16 cellular contexts compared by ENCODE assay signal in the genomic region with DNA sequence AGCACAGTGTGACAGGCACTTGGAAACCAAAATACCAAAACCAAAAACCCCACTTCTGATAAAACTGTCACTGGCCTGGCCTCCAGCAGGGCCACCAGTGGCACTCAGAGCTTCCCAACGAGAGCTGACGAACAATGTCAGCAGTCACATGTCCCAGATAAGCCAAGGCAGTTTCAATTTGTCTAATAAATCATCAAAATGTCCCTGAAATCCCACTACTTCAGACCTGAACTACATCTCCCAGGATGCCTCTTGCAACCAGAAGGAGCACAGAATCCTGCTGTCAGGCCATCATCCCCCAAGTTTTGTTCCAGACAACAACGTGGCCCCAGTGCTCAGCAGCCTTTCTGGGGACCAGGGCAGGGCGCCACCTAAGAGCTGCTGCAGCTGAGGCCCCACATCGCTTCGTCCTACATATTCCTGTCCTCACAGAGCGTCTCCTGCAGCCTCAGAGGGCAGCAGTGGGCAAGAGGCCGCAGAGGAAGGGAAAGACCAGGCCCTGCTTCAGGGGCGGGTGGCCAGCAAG. TPM values are rescaled to one million over a fixed set of nuclear protein-coding genes. Genes with fewer than 3 reads are reported as not detected.
DNase-seq lines count a peak whose midpoint lies in the region; ATAC-seq, FAIRE-seq and TF ChIP-seq lines count a peak whose summit lies in the region.
"Had no signal": no experiment of that assay in that cellular context is flagged by ENCODE, and none has a peak within 500 bp of the region (broad histone marks: within the 10 kb centered on the region; RNA-seq: fewer than 3 reads in every experiment).

No MANE protein-coding gene starts in this region.

- CTCF ChIA-PET in HEK293 (lab: Yijun Ruan, JAX): interaction anchor here (0.6 to 4.1 kb wide), 10 partner anchors 8 to 189 kb away, joined by 3 to 21 read pairs (median 4); partner anchors contain the start of gene C11orf86
- CTCF ChIA-PET in GM12878 (lab: Yijun Ruan, JAX): interaction anchor here (0.7 to 2.7 kb wide), 7 partner anchors 40 to 304 kb away, joined by 3 to 11 read pairs (median 4); partner anchors contain the start of gene RCE1

- peak overlapping the region in 2 of 11 experiments; percentile 31 to 40; a peak in 3 of 22 replicates for H3K27ac ChIP-seq in BLaER1 treated with 17β-estradiol and CSF1 and Interleukin-3, amounts not matched to agents 10 nM and 100 nM
- H3K27ac ChIP-seq in HEK293 (ENCODE audit: extremely low read depth, low read depth, low read length) (no peak overlapping the region), GM12878 (ENCODE audit: control insufficient read depth, insufficient read depth) (no peak overlapping the region)

- no peak overlapping the region for H3K4me3 ChIP-seq in BLaER1 treated with 17β-estradiol and CSF1 and Interleukin-3, amounts not matched to agents 10 nM and 100 nM
- no peak overlapping the region for H3K4me3 ChIP-seq in HEK293 (ENCODE audit: low read depth, low read length)
- no peak overlapping the region for H3K4me3 ChIP-seq in GM12878

- H4K20me1 ChIP-seq in BLaER1 treated with 17β-estradiol and CSF1 and Interleukin-3, amounts not matched to agents 10 nM and 100 nM: peaks cover 0 to 68% (median 18%) of the 10 kb centered on the region in 11 experiments; a peak in 14 of 22 replicates
- H4K20me1 ChIP-seq in GM12878 (ENCODE audit: control insufficient read depth, insufficient read depth): no peaks in the 10 kb centered on the region

- peaks cover 4% of the 10 kb centered on the region for H3K36me3 Mint-ChIP-seq in nephron progenitor cell (ENCODE audit: low read depth)

- TF ChIP-seq CTCF in HEK293 (tag by site-specific recombination; IDR thresholded peaks at IDR 0.05) (no peak), GM12878 (IDR thresholded peaks at IDR 0.05 in 2 of 3, conservative IDR thresholded peaks at IDR 0.05 in 1 of 3; ENCODE audit: control insufficient read depth in 2 of 3, extremely low read depth in 1 of 3, insufficient read depth in 1 of 3, low read depth in 3 of 3, low read length in 3 of 3) (no peak), nephron progenitor cell (IDR thresholded peaks at IDR 0.05) (no peak)

- H3K9ac ChIP-seq in BLaER1 treated with 17β-estradiol and CSF1 and Interleukin-3, amounts not matched to agents 10 nM and 100 nM: peak overlapping the region in 5 of 11 experiments; percentile 7 to 46 (median 34); a peak in 3 of 22 replicates
- no peak overlapping the region for H3K9ac ChIP-seq in GM12878 (ENCODE audit: control insufficient read depth, insufficient read depth, low read length)

- no peak for TF ChIP-seq POLR2A in GM12878 (IDR thresholded peaks at IDR 0.05; ENCODE audit: low read depth, low read length)

- no TSS peak for BruUV-seq in GM12878 (replicated peaks; lab: Mats Ljungman, UMichigan)

- H3K9me3 Mint-ChIP-seq in nephron progenitor cell: no peaks in the 10 kb centered on the region
- H3K9me3 Mint-ChIP-seq: activated T-cell treated with anti-CD3 and anti-CD28 coated beads, Interleukin-2, amount 50 U/mL, for 4 hours had no signal

- H3K4me2 ChIP-seq in BLaER1 treated with 17β-estradiol and CSF1 and Interleukin-3, amounts not matched to agents 10 nM and 100 nM: peak overlapping the region in 9 of 11 experiments; percentile 14 to 90 (median 80); a peak in 10 of 22 replicates
- H3K4me2 ChIP-seq in GM12878 (ENCODE audit: control insufficient read depth, insufficient read depth): no peak overlapping the region

- peak overlapping the region; percentile 36 for H3K27ac Mint-ChIP-seq in nephron progenitor cell
- H3K27ac Mint-ChIP-seq: T-helper 17 cell had no signal

- RAD21 ChIA-PET in GM12878 (lab: Charles Lee; ENCODE audit: unreplicated experiment): interaction anchor here (1.2 to 2.7 kb wide), 3 partner anchors 48 to 187 kb away, joined by 5 to 7 read pairs (median 6); no protein-coding TSS in a partner anchor

- no peak for TF ChIP-seq EP300 in GM12878 (IDR thresholded peaks at IDR 0.05; ENCODE audit: borderline replicate concordance in 1 of 2, control insufficient read depth in 1 of 2, low read depth in 2 of 2, low read length in 2 of 2)

- SMC1A ChIA-PET in GM12878 (lab: Charles Lee; ENCODE audit: uncharacterized antibody, unreplicated experiment): interaction anchor here (1.7 kb wide), 1 partner anchor 40 kb away, joined by 5 read pairs; no protein-coding TSS in a partner anchor

- H3K36me3 ChIP-seq in BLaER1 treated with 17β-estradiol and CSF1 and Interleukin-3, amounts not matched to agents 10 nM and 100 nM: no peaks in the 10 kb centered on the region
- H3K36me3 ChIP-seq in HEK293 (ENCODE audit: control insufficient read depth in 2 of 2, insufficient read depth in 1 of 2, low read length in 2 of 2) (no peaks in the 10 kb centered on the region), GM12878 (ENCODE audit: control insufficient read depth in 2 of 2, insufficient read depth in 2 of 2, low read length in 1 of 2) (no peaks in the 10 kb centered on the region)

- H3K27me3 Mint-ChIP-seq in nephron progenitor cell (ENCODE audit: low read depth, poor library complexity): peaks cover 8% of the 10 kb centered on the region

- H3K79me2 ChIP-seq in GM12878 (ENCODE audit: control insufficient read depth, insufficient read depth, low read length): no peaks in the 10 kb centered on the region

- intact Hi-C loops in GM12878 (cut with micrococcal nuclease; ENCODE audit: unreplicated experiment): loop anchor here (2.0 kb wide), 1 partner anchor 47 kb away; no protein-coding TSS in a partner anchor

- POLR2A ChIA-PET in HEK293 (lab: Yijun Ruan, JAX): interaction anchor here (1.0 to 2.1 kb wide), 4 partner anchors 26 to 204 kb away, joined by 3 to 6 read pairs (median 4); partner anchors contain the start of genes RBM4B and RCE1
- POLR2A ChIA-PET in GM12878 (lab: Charles Lee): no interaction called here

- no peak for DNase-seq in GM12878 (ENCODE audit: low read depth, low spot score)
- no peak for DNase-seq in nephron progenitor cell
- no peak for DNase-seq in occipital lobe (lab: John Stamatoyannopoulos, UW)
- DNase-seq in activated CD4-positive, alpha-beta T cell treated with anti-CD3 and anti-CD28 coated beads, Interleukin-2, amount 50 U/mL, for 48 hours: no peak
- DNase-seq in activated T-cell treated with anti-CD3 and anti-CD28 coated beads, Interleukin-2, amount 50 U/mL, for 1 hour: no peak
- no peak for DNase-seq in T-helper 2 cell
- DNase-seq: activated CD4-positive, alpha-beta T cell treated with anti-CD3 and anti-CD28 coated beads for 4 hours; activated T-cell treated with anti-CD3 and anti-CD28 coated beads, Interleukin-2, amount 50 U/mL, for 4 hours; amniotic stem cell; foreskin fibroblast; GDM1; RPMI8226; stimulated activated CD4-positive, alpha-beta T cell treated with anti-CD3 and anti-CD28 coated beads, Interleukin-1b, Interleukin-23, amount 100 ng/mL, for 48 hours; T-helper 17 cell had no signal

- H3K27me3 ChIP-seq in BLaER1 treated with 17β-estradiol and CSF1 and Interleukin-3, amounts not matched to agents 10 nM and 100 nM: no peaks in the 10 kb centered on the region
- peaks cover 0 to 3% of the 10 kb centered on the region in 2 experiments; a peak in 2 of 4 replicates for H3K27me3 ChIP-seq in GM12878 (replicated peaks in 1 of 2; ENCODE audit: control insufficient read depth in 2 of 2, insufficient read depth in 2 of 2, low read length in 1 of 2)

- H3K9me3 ChIP-seq in BLaER1 treated with 17β-estradiol and CSF1 and Interleukin-3, amounts not matched to agents 10 nM and 100 nM (replicated peaks in 1 of 11): no peaks in the 10 kb centered on the region
- H3K9me3 ChIP-seq in HEK293 (ENCODE audit: control insufficient read depth, insufficient read depth, low read depth, low read length) (no peaks in the 10 kb centered on the region), GM12878 (replicated peaks; ENCODE audit: control insufficient read depth, insufficient read depth, low read length) (no peaks in the 10 kb centered on the region)

- no peak for TF ChIP-seq RAD21 in GM12878 (IDR thresholded peaks at IDR 0.05; ENCODE audit: insufficient read depth, low read depth, low read length)

- no peak for FAIRE-seq in GM12878 (lab: Jason Lieb, UNC)

- in situ Hi-C loops in GM12878 (cut with MboI): loop anchor here (5.0 kb wide), 1 partner anchor 190 kb away; no protein-coding TSS in a partner anchor

- no peak overlapping the region for H2AFZ ChIP-seq in GM12878 (ENCODE audit: control insufficient read depth, low read depth, low read length)

- ATAC-seq in GM12878: no peak
- ATAC-seq: activated T-cell treated with anti-CD3 and anti-CD28 coated beads, Interleukin-2, amount 50 U/mL, for 4 hours; T-helper 17 cell had no signal

- H3K4me3 Mint-ChIP-seq in nephron progenitor cell: peak overlapping the region; percentile 14
- H3K4me3 Mint-ChIP-seq: activated T-cell treated with anti-CD3 and anti-CD28 coated beads, Interleukin-2, amount 50 U/mL, for 4 hours; T-helper 17 cell had no signal

- H3K4me1 ChIP-seq in BLaER1 treated with 17β-estradiol and CSF1 and Interleukin-3, amounts not matched to agents 10 nM and 100 nM: peaks cover 32 to 61% (median 46%) of the 10 kb centered on the region in 10 experiments
- H3K4me1 ChIP-seq in HEK293 (ENCODE audit: control insufficient read depth, insufficient read depth, low read length) (no peaks in the 10 kb centered on the region), GM12878 (ENCODE audit: control insufficient read depth, insufficient read depth, low read length) (peaks cover 3% of the 10 kb centered on the region; the same call in 1 of the 2 replicates)

- 36% methylated on average over 9 of the region's 9 CpGs for WGBS in GM12878 (ENCODE audit: insufficient coverage, insufficient replicate concordance, low lambda C conversion rate, missing lambda C conversion rate)

- H3K4me1 Mint-ChIP-seq in nephron progenitor cell: peaks cover 79% of the 10 kb centered on the region

RNA-seq across cellular contexts. Expression of gene LRFN4, which starts 25.1 kb away (rescaled TPM):
- total RNA-seq in GM12878 (2013; cell fraction: nucleolus; rRNA removed): 22.2 and 26.1 TPM in 2 replicates
- total RNA-seq in GM12878 (2014; rRNA removed) (26.4 and 33.9 TPM in 2 replicates), GM12878 (2014; rRNA removed; fragmentation: Illumina TruSeq; extraction: Trizol) (3.0 and 4.3 TPM in 2 replicates), GM12878 (2021) (39.2 and 43.8 TPM in 2 replicates), occipital lobe (47.7 TPM)
- polyA plus RNA-seq in GM12878 (2011; ENCODE audit: low read depth): 1.1 TPM
- polyA plus RNA-seq in GM12878 (2011; rRNA removed) (1.7 and 5.5 TPM in 2 replicates), GM12878 (2014; fragmentation: Illumina TruSeq; extraction: Trizol) (0.06 and 0.66 TPM in 2 replicates), GM12878 (2014; fragmentation: Nextera tagmentation; extraction: Ambion mirVana) (under 1 TPM; 0.03 to 0.82 TPM), GM12878 (2014; rRNA removed) (30.5 and 38.5 TPM in 2 replicates), GM12878 (2016; fragmentation: Nextera tagmentation; extraction: Ambion mirVana) (1 to 10 TPM; 2.4 to 7.1 TPM)
- 10.3 and 23.4 TPM in 2 replicates for polyA plus RNA-seq in GM12878 (2011; cell fraction: cytosol; rRNA removed)
- 73.5 and 75.4 TPM in 2 replicates for polyA plus RNA-seq in GM12878 (2011; cell fraction: nucleus; rRNA removed)
- 6.2 and 6.6 TPM in 2 replicates for polyA plus RNA-seq in GM12878 (2012)
- polyA minus RNA-seq in GM12878 (2011; rRNA and poly(A)+ RNA removed): 2.6 and 8.9 TPM in 2 replicates
- 7.7 and 9.0 TPM in 2 replicates for polyA minus RNA-seq in GM12878 (2011; cell fraction: cytosol; rRNA and poly(A)+ RNA removed)
- polyA minus RNA-seq in GM12878 (2011; cell fraction: nucleus; rRNA and poly(A)+ RNA removed): 8.9 and 15.4 TPM in 2 replicates

RNA-seq across cellular contexts. Expression of gene RCE1, which starts 38.7 kb away (rescaled TPM):
- 19.8 and 21.6 TPM in 2 replicates for total RNA-seq in GM12878 (2013; cell fraction: nucleolus; rRNA removed)
- total RNA-seq in GM12878 (2014; rRNA removed) (30.6 and 32.9 TPM in 2 replicates), GM12878 (2014; rRNA removed; fragmentation: Illumina TruSeq; extraction: Trizol) (9.0 and 9.2 TPM in 2 replicates), GM12878 (2021) (18.6 and 21.8 TPM in 2 replicates), occipital lobe (12.2 TPM)
- 9.0 TPM for polyA plus RNA-seq in GM12878 (2011; ENCODE audit: low read depth)
- polyA plus RNA-seq in GM12878 (2011; rRNA removed) (5.1 and 10.9 TPM in 2 replicates), GM12878 (2014; fragmentation: Illumina TruSeq; extraction: Trizol) (4.0 and 8.3 TPM in 2 replicates), GM12878 (2014; fragmentation: Nextera tagmentation; extraction: Ambion mirVana) (1 to 10 TPM in 1 of 2 experiments, under 1 TPM in 1; 0.79 to 2.0 TPM), GM12878 (2014; rRNA removed) (27.0 and 29.2 TPM in 2 replicates), GM12878 (2016; fragmentation: Nextera tagmentation; extraction: Ambion mirVana) (10 to 100 TPM; 22.6 to 24.6 TPM)
- 17.8 and 22.2 TPM in 2 replicates for polyA plus RNA-seq in GM12878 (2011; cell fraction: cytosol; rRNA removed)
- polyA plus RNA-seq in GM12878 (2011; cell fraction: nucleus; rRNA removed): 39.3 and 41.6 TPM in 2 replicates
- 15.7 and 20.9 TPM in 2 replicates for polyA plus RNA-seq in GM12878 (2012)
- polyA minus RNA-seq in GM12878 (2011; rRNA and poly(A)+ RNA removed): 8.5 and 10.6 TPM in 2 replicates
- 6.7 and 7.2 TPM in 2 replicates for polyA minus RNA-seq in GM12878 (2011; cell fraction: cytosol; rRNA and poly(A)+ RNA removed)
- 11.2 and 21.0 TPM in 2 replicates for polyA minus RNA-seq in GM12878 (2011; cell fraction: nucleus; rRNA and poly(A)+ RNA removed)
